10 cellular contexts compared by ENCODE assay signal in the genomic region with DNA sequence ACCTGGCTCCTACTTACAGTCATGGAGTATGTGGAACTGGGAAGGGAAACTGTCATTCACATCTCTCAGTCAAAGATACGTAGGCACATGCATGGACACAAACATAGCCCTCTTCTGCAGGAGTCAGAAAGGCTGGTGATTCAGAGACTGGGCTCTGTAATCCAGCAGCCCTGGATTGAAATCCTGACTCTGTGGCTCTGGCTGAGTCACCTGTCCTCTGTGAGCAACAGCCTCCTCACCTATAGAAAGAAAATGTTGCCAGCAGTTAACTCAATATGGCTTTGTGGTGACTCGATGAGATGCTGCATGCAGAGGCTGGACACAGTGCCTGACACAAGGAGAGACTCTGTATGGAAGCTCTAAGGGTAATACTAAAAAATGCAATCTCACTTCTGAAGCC. TPM values are rescaled to one million over a fixed set of nuclear protein-coding genes. Genes with fewer than 3 reads are reported as not detected.
DNase-seq lines count a peak whose midpoint lies in the region; ATAC-seq and TF ChIP-seq lines count a peak whose summit lies in the region.
"Had no signal": no experiment of that assay in that cellular context is flagged by ENCODE, and none has a peak within 500 bp of the region (broad histone marks: within the 10 kb centered on the region; RNA-seq: fewer than 3 reads in every experiment).

No MANE protein-coding gene starts in this region.

- CTCF ChIA-PET in activated CD4-positive, alpha-beta memory T cell treated with anti-CD3 and anti-CD28 coated beads for 36 hours (lab: Charles Lee): interaction anchor here (2.1 kb wide), 1 partner anchor 24 kb away, joined by 9 read pairs; a partner anchor contains a TSS
- CTCF ChIA-PET in activated CD4-positive, alpha-beta memory T cell treated with anti-CD3 and anti-CD28 coated beads, Interleukin-2, amount 10 ng/mL, durations not matched to agents 7 days and 5 days (lab: Charles Lee): no interaction called here
- CTCF ChIA-PET in naive thymus-derived CD4-positive, alpha-beta T cell (lab: Charles Lee): no interaction called here

- peak; percentile 63 for DNase-seq in activated CD4-positive, alpha-beta memory T cell treated with anti-CD3 and anti-CD28 coated beads for 36 hours
- DNase-seq in activated CD4-positive, alpha-beta memory T cell treated with anti-CD3 and anti-CD28 coated beads, Interleukin-2, amount 10 ng/mL, durations not matched to agents 7 days and 5 days: no peak
- DNase-seq in M059J (ENCODE audit: low read depth) (peak; percentile 86), esophagus muscularis mucosa (ENCODE audit: extremely low spot score) (no peak), HT-29 (ENCODE audit: low spot score) (no peak)
- peak; percentile 39 for DNase-seq in stimulated activated CD8-positive, alpha-beta memory T cell treated with anti-CD3 and anti-CD28 coated beads, Interleukin-4, amount 100 ng/mL, for 48 hours
- no peak for DNase-seq in naive thymus-derived CD4-positive, alpha-beta T cell
- DNase-seq: glutamatergic neuron had no signal

- H3K4me1 ChIP-seq in esophagus muscularis mucosa: peaks cover 37 to 46% (median 43%) of the 10 kb centered on the region in 4 donors
- peaks cover 0 to 11% of the 10 kb centered on the region in 2 donors for H3K4me1 ChIP-seq in naive thymus-derived CD4-positive, alpha-beta T cell (ENCODE audit: control insufficient read depth in 2 of 2, insufficient read depth in 2 of 2, low read length in 2 of 2)

- no peak for ATAC-seq in GM19395 (IDR thresholded peaks at IDR 0.05; ENCODE audit: unreplicated experiment)
- ATAC-seq in naive thymus-derived CD4-positive, alpha-beta T cell: no peak

- TF ChIP-seq CTCF in esophagus muscularis mucosa (IDR thresholded peaks at IDR 0.05): no peak

- intact Hi-C loops in activated CD4-positive, alpha-beta memory T cell treated with anti-CD3 and anti-CD28 coated beads for 36 hours (cut with micrococcal nuclease): no loop called here
- intact Hi-C loops in esophagus muscularis mucosa (cut with DNase I): no loop called here
- intact Hi-C loops in naive thymus-derived CD4-positive, alpha-beta T cell (cut with micrococcal nuclease): no loop called here

- H3K27me3 ChIP-seq in esophagus muscularis mucosa: no peaks in the 10 kb centered on the region
- no peaks in the 10 kb centered on the region for H3K27me3 ChIP-seq in naive thymus-derived CD4-positive, alpha-beta T cell (ENCODE audit: control insufficient read depth in 2 of 2, insufficient read depth in 2 of 2, low read length in 2 of 2)
- H3K27me3 ChIP-seq: cardiac muscle cell had no signal

- POLR2A ChIA-PET in activated CD4-positive, alpha-beta memory T cell treated with anti-CD3 and anti-CD28 coated beads for 36 hours (lab: Charles Lee): interaction anchor here (1.7 to 2.3 kb wide), 2 partner anchors 30 to 68 kb away, joined by 4 to 7 read pairs; no protein-coding TSS in a partner anchor
- POLR2A ChIA-PET in activated CD4-positive, alpha-beta memory T cell treated with anti-CD3 and anti-CD28 coated beads, Interleukin-2, amount 10 ng/mL, durations not matched to agents 7 days and 5 days (lab: Charles Lee): interaction anchor here (0.6 to 1.4 kb wide), 2 partner anchors 26 to 91 kb away, joined by 3 to 5 read pairs; no protein-coding TSS in a partner anchor
- POLR2A ChIA-PET in naive thymus-derived CD4-positive, alpha-beta T cell (lab: Charles Lee): interaction anchor here (0.7 to 1.5 kb wide), 2 partner anchors 24 to 262 kb away, joined by 4 to 9 read pairs; a partner anchor contains a TSS

- 85% methylated on average over 2 of the region's 2 CpGs for WGBS in esophagus muscularis mucosa

- H3K4me3 ChIP-seq in esophagus muscularis mucosa: no peak overlapping the region
- H3K4me3 ChIP-seq in naive thymus-derived CD4-positive, alpha-beta T cell (ENCODE audit: low read length): no peak overlapping the region
- H3K4me3 ChIP-seq: cardiac muscle cell had no signal

- H3K4me1 Mint-ChIP-seq in activated CD4-positive, alpha-beta memory T cell treated with anti-CD3 and anti-CD28 coated beads for 36 hours (ENCODE audit: low read depth): peaks cover 33% of the 10 kb centered on the region
- H3K4me1 Mint-ChIP-seq in activated CD4-positive, alpha-beta memory T cell treated with anti-CD3 and anti-CD28 coated beads, Interleukin-2, amount 10 ng/mL, durations not matched to agents 7 days and 5 days: peaks cover 30% of the 10 kb centered on the region
- H3K4me1 Mint-ChIP-seq in naive thymus-derived CD4-positive, alpha-beta T cell: peaks cover 0 to 31% (median 13%) of the 10 kb centered on the region in 7 donors

- no peaks in the 10 kb centered on the region for H3K27me3 Mint-ChIP-seq in activated CD4-positive, alpha-beta memory T cell treated with anti-CD3 and anti-CD28 coated beads for 36 hours
- no peaks in the 10 kb centered on the region for H3K27me3 Mint-ChIP-seq in activated CD4-positive, alpha-beta memory T cell treated with anti-CD3 and anti-CD28 coated beads, Interleukin-2, amount 10 ng/mL, durations not matched to agents 7 days and 5 days
- H3K27me3 Mint-ChIP-seq in naive thymus-derived CD4-positive, alpha-beta T cell: no peaks in the 10 kb centered on the region

- no peaks in the 10 kb centered on the region for H3K9me3 ChIP-seq in esophagus muscularis mucosa
- H3K9me3 ChIP-seq in naive thymus-derived CD4-positive, alpha-beta T cell (ENCODE audit: control insufficient read depth in 2 of 3, low read length in 3 of 3): no peaks in the 10 kb centered on the region

- H3K36me3 Mint-ChIP-seq in activated CD4-positive, alpha-beta memory T cell treated with anti-CD3 and anti-CD28 coated beads for 36 hours: no peaks in the 10 kb centered on the region
- no peaks in the 10 kb centered on the region for H3K36me3 Mint-ChIP-seq in activated CD4-positive, alpha-beta memory T cell treated with anti-CD3 and anti-CD28 coated beads, Interleukin-2, amount 10 ng/mL, durations not matched to agents 7 days and 5 days (ENCODE audit: low read depth)
- H3K36me3 Mint-ChIP-seq in naive thymus-derived CD4-positive, alpha-beta T cell: no peaks in the 10 kb centered on the region

- H3K36me3 ChIP-seq in esophagus muscularis mucosa: no peaks in the 10 kb centered on the region
- no peaks in the 10 kb centered on the region for H3K36me3 ChIP-seq in naive thymus-derived CD4-positive, alpha-beta T cell (ENCODE audit: control insufficient read depth in 2 of 3, insufficient read depth in 3 of 3, low read length in 3 of 3)
- H3K36me3 ChIP-seq: cardiac muscle cell had no signal

- H3K9me3 Mint-ChIP-seq in activated CD4-positive, alpha-beta memory T cell treated with anti-CD3 and anti-CD28 coated beads for 36 hours: no peaks in the 10 kb centered on the region
- H3K9me3 Mint-ChIP-seq in activated CD4-positive, alpha-beta memory T cell treated with anti-CD3 and anti-CD28 coated beads, Interleukin-2, amount 10 ng/mL, durations not matched to agents 7 days and 5 days: no peaks in the 10 kb centered on the region
- no peaks in the 10 kb centered on the region for H3K9me3 Mint-ChIP-seq in naive thymus-derived CD4-positive, alpha-beta T cell

- H3K27ac Mint-ChIP-seq in activated CD4-positive, alpha-beta memory T cell treated with anti-CD3 and anti-CD28 coated beads for 36 hours: peak overlapping the region; percentile 25
- H3K27ac Mint-ChIP-seq in activated CD4-positive, alpha-beta memory T cell treated with anti-CD3 and anti-CD28 coated beads, Interleukin-2, amount 10 ng/mL, durations not matched to agents 7 days and 5 days: no peak overlapping the region
- H3K27ac Mint-ChIP-seq in naive thymus-derived CD4-positive, alpha-beta T cell: peak overlapping the region in 2 of 9 donors; percentile 13 to 69

- peak overlapping the region in 3 of 4 donors; percentile 85 to 92 (median 88) for H3K27ac ChIP-seq in esophagus muscularis mucosa (replicated peaks in 1 of 4)
- H3K27ac ChIP-seq in naive thymus-derived CD4-positive, alpha-beta T cell (ENCODE audit: low read depth, low read length): no peak overlapping the region

- no peak overlapping the region for H3K4me3 Mint-ChIP-seq in activated CD4-positive, alpha-beta memory T cell treated with anti-CD3 and anti-CD28 coated beads for 36 hours
- H3K4me3 Mint-ChIP-seq in activated CD4-positive, alpha-beta memory T cell treated with anti-CD3 and anti-CD28 coated beads, Interleukin-2, amount 10 ng/mL, durations not matched to agents 7 days and 5 days: no peak overlapping the region
- H3K4me3 Mint-ChIP-seq in naive thymus-derived CD4-positive, alpha-beta T cell: peak overlapping the region in 2 of 10 donors; percentile 53 to 65

- no peak for TF ChIP-seq EP300 in esophagus muscularis mucosa (IDR thresholded peaks at IDR 0.05)

- no peak for TF ChIP-seq POLR2A in esophagus muscularis mucosa (IDR thresholded peaks at IDR 0.05; ENCODE audit: low read depth)

RNA-seq across cellular contexts. Expression of a gene that starts 23.8 kb away (rescaled TPM):
- total RNA-seq in activated CD4-positive, alpha-beta memory T cell treated with anti-CD3 and anti-CD28 coated beads for 36 hours: 10 to 100 TPM; 32.0 to 33.3 TPM
- total RNA-seq in activated CD4-positive, alpha-beta memory T cell treated with anti-CD3 and anti-CD28 coated beads, Interleukin-2, amount 10 ng/mL, durations not matched to agents 7 days and 5 days: 10 to 100 TPM; 23.4 to 23.5 TPM
- total RNA-seq in M059J (2014; rRNA removed; shearing (Covaris generic)): 29.9 and 37.1 TPM in 2 replicates
- total RNA-seq in esophagus muscularis mucosa: 10 to 100 TPM; 17.9 to 19.9 (median 18.8) TPM
- total RNA-seq in naive thymus-derived CD4-positive, alpha-beta T cell: 10 to 100 TPM; 11.5 to 20.8 (median 16.8) TPM
- polyA plus RNA-seq in naive thymus-derived CD4-positive, alpha-beta T cell: 10 to 100 TPM; 25.8 to 29.1 TPM
- total RNA-seq in HT-29 (2014; rRNA removed; shearing (Covaris generic)): 33.4 and 36.5 TPM in 2 replicates

Comparison
In these comparisons a context has a peak if more than half of its experiments do, and no peak if none do; other contexts are left out.
1. DNase-seq: peak in activated CD4-positive, alpha-beta memory T cell treated with anti-CD3 and anti-CD28 coated beads for 36 hours (single experiment), M059J (single experiment) and stimulated activated CD8-positive, alpha-beta memory T cell treated with anti-CD3 and anti-CD28 coated beads, Interleukin-4, amount 100 ng/mL, for 48 hours (single experiment); none in activated CD4-positive, alpha-beta memory T cell treated with anti-CD3 and anti-CD28 coated beads, Interleukin-2, amount 10 ng/mL, durations not matched to agents 7 days and 5 days (single experiment), esophagus muscularis mucosa (single experiment), naive thymus-derived CD4-positive, alpha-beta T cell (0 of 9) and HT-29 (single experiment).